18 cellular contexts compared by ENCODE assay signal in the genomic region with DNA sequence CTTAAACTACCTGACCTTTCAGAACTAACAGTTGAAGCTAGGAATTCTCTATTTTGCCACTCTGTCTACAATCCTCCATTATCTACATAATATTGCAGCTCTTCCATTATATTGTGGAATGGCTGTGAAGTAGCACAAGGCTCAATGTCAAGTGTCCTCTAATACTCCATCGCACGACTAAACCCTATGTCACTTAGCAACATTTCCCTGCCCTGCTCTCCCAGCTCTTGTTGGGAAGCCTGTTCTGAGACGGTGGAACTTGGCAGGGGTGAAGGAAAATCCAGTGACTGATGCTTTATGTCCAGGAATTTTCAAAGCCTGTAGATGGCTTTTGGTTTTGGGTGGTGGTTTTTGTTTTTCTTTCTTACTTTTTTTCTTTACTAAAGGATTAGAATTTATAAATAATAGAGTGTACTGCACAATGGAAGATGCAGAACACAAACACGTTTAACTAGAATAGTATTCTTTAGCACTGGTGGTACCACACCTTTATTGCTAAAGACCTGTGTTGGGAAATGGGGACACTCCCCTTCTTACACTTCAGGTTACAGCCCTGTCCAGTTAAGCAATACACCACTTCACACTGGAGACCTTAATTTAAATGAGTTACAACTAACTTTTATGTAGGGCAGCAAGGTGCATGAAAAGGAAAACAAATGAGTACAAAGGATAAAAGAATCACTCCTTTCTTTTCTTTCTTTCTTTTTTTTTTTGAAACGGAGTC. TPM values are rescaled to one million over a fixed set of nuclear protein-coding genes. Genes with fewer than 3 reads are reported as not detected.
DNase-seq lines count a peak whose midpoint lies in the region; ATAC-seq and TF ChIP-seq lines count a peak whose summit lies in the region.
"Had no signal": no experiment of that assay in that cellular context is flagged by ENCODE, and none has a peak within 500 bp of the region (broad histone marks: within the 10 kb centered on the region; RNA-seq: fewer than 3 reads in every experiment).

No MANE protein-coding gene starts in this region.

- H3K27me3 ChIP-seq in breast epithelium: no peaks in the 10 kb centered on the region
- H3K27me3 ChIP-seq in lung (ENCODE audit: control insufficient read depth, insufficient read depth): no peaks in the 10 kb centered on the region
- H3K27me3 ChIP-seq in CD4-positive, alpha-beta T cell (ENCODE audit: control insufficient read depth, insufficient read depth, low read length): no peaks in the 10 kb centered on the region

- H3K9me3 Mint-ChIP-seq in MCF 10A (ENCODE audit: unreplicated experiment) (no peaks in the 10 kb centered on the region), natural killer cell (no peaks in the 10 kb centered on the region)
- H3K9me3 Mint-ChIP-seq in CD4-positive, alpha-beta T cell: no peaks in the 10 kb centered on the region

- 61 to 64% methylated on average over 5 of the region's 5 CpGs for WGBS in lung, 2 donors

- no peak overlapping the region for H3K4me3 Mint-ChIP-seq in MCF 10A (ENCODE audit: unreplicated experiment)
- no peak overlapping the region for H3K4me3 Mint-ChIP-seq in CD4-positive, alpha-beta T cell
- H3K4me3 Mint-ChIP-seq in natural killer cell: no peak overlapping the region

- TF ChIP-seq CTCF in MCF 10A (IDR thresholded peaks at IDR 0.05; ENCODE audit: unreplicated experiment) (no peak), breast epithelium (IDR thresholded peaks at IDR 0.05) (no peak), epithelial cell of esophagus (IDR thresholded peaks at IDR 0.05; ENCODE audit: insufficient read depth, low read depth, low read length, missing control alignments) (no peak), lung (IDR thresholded peaks at IDR 0.05; ENCODE audit: control extremely low read depth, extremely low read depth) (no peak), natural killer cell (IDR thresholded peaks at IDR 0.05) (no peak)
- TF ChIP-seq CTCF in CD4-positive, alpha-beta T cell (IDR thresholded peaks at IDR 0.05): no peak

- no peaks in the 10 kb centered on the region for H3K27me3 Mint-ChIP-seq in MCF 10A (ENCODE audit: insufficient read depth, unreplicated experiment)
- no peaks in the 10 kb centered on the region for H3K27me3 Mint-ChIP-seq in CD4-positive, alpha-beta T cell
- H3K27me3 Mint-ChIP-seq in natural killer cell (ENCODE audit: low read depth in 2 of 2): no peaks in the 10 kb centered on the region

- no peak overlapping the region for H3K27ac ChIP-seq in breast epithelium
- H3K27ac ChIP-seq in lung (ENCODE audit: low read depth in 1 of 2, low read length in 1 of 2): peak overlapping the region in 1 of 2 donors; percentile 83
- H3K27ac ChIP-seq in CD4-positive, alpha-beta T cell (ENCODE audit: low read depth, low read length): no peak overlapping the region
- H3K27ac ChIP-seq: C4-2B had no signal

- H3K4me3 ChIP-seq in breast epithelium: no peak overlapping the region
- H3K4me3 ChIP-seq in epithelial cell of esophagus (ENCODE audit: low read length): no peak overlapping the region
- no peak overlapping the region for H3K4me3 ChIP-seq in lung
- H3K4me3 ChIP-seq: HAP-1 had no signal

- POLR2A ChIA-PET in MCF 10A (lab: Yijun Ruan, JAX): interaction anchor here (0.7 to 4.8 kb wide), 8 partner anchors 12 to 154 kb away, joined by 3 to 45 read pairs (median 4); a partner anchor contains a TSS
- POLR2A ChIA-PET in CD4-positive, alpha-beta T cell (lab: Charles Lee): no interaction called here

- DNase-seq in MCF 10A (ENCODE audit: unreplicated experiment) (peak; percentile 72), breast epithelium (ENCODE audit: low spot score in 2 of 2) (no peak), epithelial cell of esophagus (ENCODE audit: low read depth) (peak; percentile 93), lung (ENCODE audit: low spot score) (peak; percentile 45), NCI-H2196 (lab: John Stamatoyannopoulos, UW; ENCODE audit: unreplicated experiment) (no peak), natural killer cell (no peak)
- DNase-seq in CD4-positive, alpha-beta T cell: no peak
- DNase-seq in activated naive CD4-positive, alpha-beta T cell (lab: John Stamatoyannopoulos, UW): no peak
- DNase-seq: COR-L47, DMS153, Karpas-422, MV-4-11, NCI-H1417 treated with DMSO at 0.1 percent for 48 hours, NCI-H2029, NCI-H69, SHP77 had no signal

- ATAC-seq in lung (ENCODE audit: insufficient read depth, low FRiP score) (peak; percentile 75), natural killer cell (no peak)
- no peak for ATAC-seq in CD4-positive, alpha-beta T cell (ENCODE audit: poor library complexity)

- H3K36me3 Mint-ChIP-seq in MCF 10A (ENCODE audit: insufficient read depth, unreplicated experiment) (no peaks in the 10 kb centered on the region), natural killer cell (no peaks in the 10 kb centered on the region)
- no peaks in the 10 kb centered on the region for H3K36me3 Mint-ChIP-seq in CD4-positive, alpha-beta T cell (ENCODE audit: low read depth)

- BruUV-seq in MCF 10A (replicated peaks; lab: Mats Ljungman, UMichigan): no TSS peak

- TF ChIP-seq POLR2A in breast epithelium (IDR thresholded peaks at IDR 0.05): no peak

- H3K4me1 Mint-ChIP-seq in MCF 10A (ENCODE audit: insufficient read depth, unreplicated experiment) (peaks cover 11% of the 10 kb centered on the region), natural killer cell (peaks cover 0 to 2% of the 10 kb centered on the region in 2 donors)
- H3K4me1 Mint-ChIP-seq in CD4-positive, alpha-beta T cell (ENCODE audit: low read depth): peaks cover under 1% of the 10 kb centered on the region

- intact Hi-C loops in MCF 10A (cut with micrococcal nuclease) (no loop called here), breast epithelium (cut with DNase I; ENCODE audit: low total_unique reads) (no loop called here), natural killer cell (cut with micrococcal nuclease) (no loop called here)
- intact Hi-C loops in CD4-positive, alpha-beta T cell (cut with DNase I, micrococcal nuclease): no loop called here

- H3K27ac Mint-ChIP-seq in MCF 10A (ENCODE audit: low read depth, unreplicated experiment): no peak overlapping the region
- H3K27ac Mint-ChIP-seq in CD4-positive, alpha-beta T cell: no peak overlapping the region
- H3K27ac Mint-ChIP-seq in natural killer cell: no peak overlapping the region

- no peaks in the 10 kb centered on the region for H3K4me1 ChIP-seq in breast epithelium
- H3K4me1 ChIP-seq in lung (ENCODE audit: control insufficient read depth in 2 of 2, insufficient read depth in 2 of 2, low read length in 2 of 2): peaks cover 0 to 2% of the 10 kb centered on the region in 2 donors
- H3K4me1 ChIP-seq: HAP-1 had no signal

- CTCF ChIA-PET in MCF 10A (lab: Yijun Ruan, JAX): interaction anchor here (0.7 to 1.3 kb wide), 3 partner anchors 22 to 95 kb away, joined by 3 to 4 read pairs (median 3); no protein-coding TSS in a partner anchor
- CTCF ChIA-PET in CD4-positive, alpha-beta T cell (lab: Charles Lee): no interaction called here

- no peaks in the 10 kb centered on the region for H3K9me3 ChIP-seq in breast epithelium
- H3K9me3 ChIP-seq in lung (ENCODE audit: control insufficient read depth in 2 of 2, insufficient read depth in 1 of 2, low read length in 1 of 2): peaks cover 0 to 2% of the 10 kb centered on the region in 2 donors
- H3K9me3 ChIP-seq in CD4-positive, alpha-beta T cell (ENCODE audit: control insufficient read depth, low read length): no peaks in the 10 kb centered on the region
- H3K9me3 ChIP-seq: HAP-1 had no signal

- H3K36me3 ChIP-seq in breast epithelium (no peaks in the 10 kb centered on the region), lung (ENCODE audit: control insufficient read depth in 2 of 2, insufficient read depth in 2 of 2, low read length in 2 of 2) (no peaks in the 10 kb centered on the region)
- H3K36me3 ChIP-seq: HAP-1 had no signal

RNA-seq across cellular contexts. Expression of a gene that starts 20.7 kb away (rescaled TPM):
- total RNA-seq in MCF 10A (2022) (77.8 and 121 TPM in 2 replicates), breast epithelium (10 to 100 TPM; 50.2 to 74.8 (median 73.4) TPM), lung (10 to 100 TPM; 76.9 to 81.7 TPM), natural killer cell (100 to 1,000 TPM; 109 to 175 (median 113) TPM)
- polyA plus RNA-seq in lung: 10 to 100 TPM; 36.9 to 52.5 TPM
- 100 to 1,000 TPM; 165 to 174 TPM for total RNA-seq in CD4-positive, alpha-beta T cell

RNA-seq across cellular contexts. Expression of a gene that starts 38.6 kb away (rescaled TPM):
- 10.2 and 16.8 TPM in 2 replicates for total RNA-seq in MCF 10A (2022)
- total RNA-seq in breast epithelium: 10 to 100 TPM; 14.1 to 17.9 (median 17.9) TPM
- total RNA-seq in lung: 10 to 100 TPM; 14.6 to 37.9 TPM
- 1 to 10 TPM; 6.0 to 6.2 TPM for polyA plus RNA-seq in lung
- 1 to 10 TPM; 6.4 to 8.3 TPM for total RNA-seq in CD4-positive, alpha-beta T cell
- 10 to 100 TPM; 21.2 to 30.8 (median 25.9) TPM for total RNA-seq in natural killer cell

Comparison
In these comparisons a context has a peak if more than half of its experiments do, and no peak if none do; other contexts are left out.
1. DNase-seq: peak in MCF 10A (single experiment), epithelial cell of esophagus (single experiment) and lung (single experiment); none in breast epithelium (0 of 2), NCI-H2196 (single experiment), CD4-positive, alpha-beta T cell (0 of 10), natural killer cell (single experiment) and activated naive CD4-positive, alpha-beta T cell (0 of 4).